ENCODE assay signal across 1 cellular context in genomic region chr15:91678003-91678402, GRCh38.
TF ChIP-seq lines count a peak whose summit lies in the region.

No MANE protein-coding gene starts in this region.

TF ChIP-seq in HepG2, 621 proteins besides CTCF, POLR2A, EP300 and RAD21 (continued from another document):
- TF ChIP-seq ATF6 (CRISPR knock-in tag; conservative IDR thresholded peaks at IDR 0.05) (no peak), THYN1 (CRISPR knock-in tag; IDR thresholded peaks at IDR 0.05; ENCODE audit: borderline replicate concordance, low read depth) (no peak), SP2 (CRISPR knock-in tag; IDR thresholded peaks at IDR 0.05) (no peak), ZNF142 (CRISPR knock-in tag; IDR thresholded peaks at IDR 0.05) (no peak), ZNF839 (CRISPR knock-in tag; IDR thresholded peaks at IDR 0.05; ENCODE audit: borderline replicate concordance) (no peak), MXD3 (CRISPR knock-in tag; IDR thresholded peaks at IDR 0.05) (no peak), ZNF30 (CRISPR knock-in tag; IDR thresholded peaks at IDR 0.05) (no peak), PHF20 (CRISPR knock-in tag; IDR thresholded peaks at IDR 0.05) (no peak), HHEX (CRISPR knock-in tag; IDR thresholded peaks at IDR 0.05) (no peak)
TF ChIP-seq in HepG2: peak in this region for 0.
